8 cellular contexts compared by ENCODE assay signal in genomic region chr10:95266674-95267095, GRCh38. TPM values are rescaled to one million over a fixed set of nuclear protein-coding genes. Genes with fewer than 3 reads are reported as not detected.
A peak's percentile ranks its signal among the peaks of the same experiment; 100 is the strongest.
DNase-seq lines count a peak whose midpoint lies in the region; ATAC-seq and TF ChIP-seq lines count a peak whose summit lies in the region.

No MANE protein-coding gene starts in this region.

- 0% methylated on average over 1 of the region's 1 CpG for WGBS in mammary epithelial cell (ENCODE audit: low coverage, missing lambda C conversion rate)

- H3K27me3 ChIP-seq in mammary epithelial cell (ENCODE audit: insufficient read depth, low read length): no peaks in the 10 kb centered on the region
- H3K27me3 ChIP-seq in lower lobe of right lung (ENCODE audit: low read depth): no peaks in the 10 kb centered on the region

- CTCF ChIA-PET in mammary epithelial cell (lab: Charles Lee; ENCODE audit: low non-redundant PET): no interaction called here

- peak; percentile 87 for DNase-seq in MV-4-11 (lab: John Stamatoyannopoulos, UW)
- peak; percentile 97 for DNase-seq in mammary epithelial cell
- DNase-seq in lower lobe of right lung: no peak
- DNase-seq in amniotic stem cell (lab: John Stamatoyannopoulos, UW): no peak
- no peak for DNase-seq in ureter (ENCODE audit: low spot score)
- DNase-seq in activated naive CD4-positive, alpha-beta T cell treated with anti-CD3 and anti-CD28 coated beads, Interleukin-2, amount 50 U/mL, for 16 hours: no peak

- peak overlapping the region; percentile 93 for H3K9ac ChIP-seq in mammary epithelial cell (ENCODE audit: insufficient read depth, low read length)

- dilution Hi-C loops in mammary epithelial cell (cut with HindIII; ENCODE audit: low sequenced_read_pairs): no loop called here

- no peak for TF ChIP-seq CTCF in mammary epithelial cell (conservative IDR thresholded peaks at IDR 0.05 in 1 of 2, IDR thresholded peaks at IDR 0.05 in 1 of 2; ENCODE audit: extremely low read depth in 1 of 2, insufficient read depth in 1 of 2, low read depth in 1 of 2, low read length in 2 of 2)
- no peak for TF ChIP-seq CTCF in lower lobe of right lung (IDR thresholded peaks at IDR 0.05)

- H3K4me1 ChIP-seq in mammary epithelial cell (ENCODE audit: insufficient read depth, low read length) (peaks cover 50% of the 10 kb centered on the region), lower lobe of right lung (peaks cover 75% of the 10 kb centered on the region)

- H3K27ac ChIP-seq in mammary epithelial cell (ENCODE audit: insufficient read depth, low read depth, low read length): peak overlapping the region; percentile 99
- peak overlapping the region; percentile 85 for H3K27ac ChIP-seq in lower lobe of right lung

- H3K4me3 ChIP-seq in mammary epithelial cell (replicated peaks in 1 of 3; ENCODE audit: insufficient read depth in 1 of 3, low read depth in 2 of 3, low read length in 3 of 3) (no peak overlapping the region), lower lobe of right lung (no peak overlapping the region)

- in situ Hi-C loops in mammary epithelial cell (cut with MboI; ENCODE audit: low sequenced_read_pairs in 2 of 2): no loop called here

- peaks cover 34% of the 10 kb centered on the region for H3K36me3 ChIP-seq in mammary epithelial cell (ENCODE audit: insufficient read depth, low read length)
- peaks cover 46% of the 10 kb centered on the region for H3K36me3 ChIP-seq in lower lobe of right lung

- BruUV-seq in mammary epithelial cell (replicated peaks; lab: Mats Ljungman, UMichigan): no TSS peak

- no peak overlapping the region for H2AFZ ChIP-seq in mammary epithelial cell (ENCODE audit: low read depth, low read length)

- ATAC-seq in GM18499 (IDR thresholded peaks at IDR 0.05; ENCODE audit: insufficient read depth, unreplicated experiment) (peak; percentile 87), HG02571 (IDR thresholded peaks at IDR 0.05; ENCODE audit: unreplicated experiment) (peak; percentile 79), lower lobe of right lung (peak; percentile 85 to 88)

- no peaks in the 10 kb centered on the region for H4K20me1 ChIP-seq in mammary epithelial cell (ENCODE audit: insufficient read depth, low read length)

- H3K9me3 ChIP-seq in mammary epithelial cell (replicated peaks; ENCODE audit: insufficient read depth, low read length): no peaks in the 10 kb centered on the region
- no peaks in the 10 kb centered on the region for H3K9me3 ChIP-seq in lower lobe of right lung

- intact Hi-C loops in mammary epithelial cell (cut with micrococcal nuclease) (loop anchor here (1.0 to 2.0 kb wide), 3 partner anchors 10 to 38 kb away; no protein-coding TSS in a partner anchor), lower lobe of right lung (cut with DNase I) (no loop called here)

- H3K79me2 ChIP-seq in mammary epithelial cell (ENCODE audit: insufficient read depth, low read length): peaks cover 68% of the 10 kb centered on the region

- peak overlapping the region; percentile 65 for H3K4me2 ChIP-seq in mammary epithelial cell (ENCODE audit: insufficient read depth, low read depth, low read length)

RNA-seq across cellular contexts. Expression of gene PDLIM1, which starts 24.1 kb away (rescaled TPM):
- total RNA-seq in mammary epithelial cell: 100 to 1,000 TPM; 105 to 364 TPM
- polyA plus RNA-seq in mammary epithelial cell: 290 TPM
- polyA minus RNA-seq in mammary epithelial cell: 643 TPM
- 178 TPM for total RNA-seq in lower lobe of right lung
- total RNA-seq in ureter: 405 TPM

Comparison
In these comparisons a context has a peak if more than half of its experiments do, and no peak if none do; other contexts are left out.
1. DNase-seq: peak in MV-4-11 (single experiment) and mammary epithelial cell (single experiment); none in lower lobe of right lung (single experiment), amniotic stem cell (single experiment), ureter (single experiment) and activated naive CD4-positive, alpha-beta T cell treated with anti-CD3 and anti-CD28 coated beads, Interleukin-2, amount 50 U/mL, for 16 hours (single experiment).
2. Peak in every context shown above with its lines, with median percentiles within 50 percentile points of each other: ATAC-seq.